In genomic region chr1:42983253-42983652, GRCh38 we compare ENCODE assay signal across 19 cellular contexts. TPM values are rescaled to one million over a fixed set of nuclear protein-coding genes. Genes with fewer than 3 reads are reported as not detected.
DNase-seq lines count a peak whose midpoint lies in the region; ATAC-seq, FAIRE-seq and TF ChIP-seq lines count a peak whose summit lies in the region.
"Had no signal": no experiment of that assay in that cellular context is flagged by ENCODE, and none has a peak within 500 bp of the region (broad histone marks: within the 10 kb centered on the region; RNA-seq: fewer than 3 reads in every experiment).

No MANE protein-coding gene starts in this region.

- DNase-seq in BE2C (peak; percentile 50), HAP-1 (ENCODE audit: low spot score in 2 of 2) (peak; percentile 28 to 58), mesothelial cell of epicardium (ENCODE audit: low spot score in 2 of 2, unreplicated experiment in 2 of 2) (no peak), AML-193 (lab: John Stamatoyannopoulos, UW) (no peak), RCC 7860 (ENCODE audit: low spot score) (no peak), cardiac septum (ENCODE audit: low spot score) (no peak)
- DNase-seq: CD8-positive, alpha-beta memory T cell; COR-L47; DMS 273 treated with DMSO at 0.1 percent for 48 hours; GM23248; HCEC 1CT; IMR-90 had no signal

- H3K9me3 Mint-ChIP-seq in mesothelial cell of epicardium = no peaks in the 10 kb centered on the region
- no peaks in the 10 kb centered on the region for H3K9me3 Mint-ChIP-seq in stimulated activated memory B cell treated with anti-CD40 and anti-IgM and Interleukin-4, amounts not matched to agents 10 μg/mL and 1 μg/mL and 100 μg/mL, for 72 hours
- H3K9me3 Mint-ChIP-seq: CD8-positive, alpha-beta memory T cell had no signal

- H3K27me3 ChIP-seq in BE2C = no peaks in the 10 kb centered on the region
- no peaks in the 10 kb centered on the region for H3K27me3 ChIP-seq in HAP-1 (ENCODE audit: low read depth)
- H3K27me3 ChIP-seq: BLaER1 treated with 17β-estradiol and CSF1 and Interleukin-3, amounts not matched to agents 10 nM and 100 nM had no signal

- ATAC-seq in stimulated activated memory B cell treated with anti-CD40 and anti-IgM and Interleukin-4, amounts not matched to agents 10 μg/mL and 1 μg/mL and 100 μg/mL, for 72 hours = no peak

- no peaks in the 10 kb centered on the region for H3K36me3 ChIP-seq in BE2C
- no peaks in the 10 kb centered on the region for H3K36me3 ChIP-seq in HAP-1 (replicated peaks)
- H3K36me3 ChIP-seq: BLaER1 treated with 17β-estradiol and CSF1 and Interleukin-3, amounts not matched to agents 10 nM and 100 nM had no signal

- H3K4me3 Mint-ChIP-seq in mesothelial cell of epicardium = no peak overlapping the region
- no peak overlapping the region for H3K4me3 Mint-ChIP-seq in stimulated activated memory B cell treated with anti-CD40 and anti-IgM and Interleukin-4, amounts not matched to agents 10 μg/mL and 1 μg/mL and 100 μg/mL, for 72 hours
- H3K4me3 Mint-ChIP-seq: CD8-positive, alpha-beta memory T cell had no signal

- peak overlapping the region; percentile 96 for H3K27ac Mint-ChIP-seq in mesothelial cell of epicardium
- H3K27ac Mint-ChIP-seq in stimulated activated memory B cell treated with anti-CD40 and anti-IgM and Interleukin-4, amounts not matched to agents 10 μg/mL and 1 μg/mL and 100 μg/mL, for 72 hours = peak overlapping the region; percentile 5

- no peak for FAIRE-seq in RCC 7860 (lab: Jason Lieb, UNC)
- FAIRE-seq: A204.1, G401.6, GM12891, GM19239, K562 had no signal

- peaks cover 6% of the 10 kb centered on the region for H3K36me3 Mint-ChIP-seq in mesothelial cell of epicardium
- H3K36me3 Mint-ChIP-seq in stimulated activated memory B cell treated with anti-CD40 and anti-IgM and Interleukin-4, amounts not matched to agents 10 μg/mL and 1 μg/mL and 100 μg/mL, for 72 hours = peaks cover 10% of the 10 kb centered on the region

- H3K4me1 ChIP-seq in BE2C (peaks cover 32% of the 10 kb centered on the region), HAP-1 (peaks cover 35% of the 10 kb centered on the region)

- in situ Hi-C loops in HAP-1 (cut with MboI; ENCODE audit: low sequenced_read_pairs) = no loop called here

- H3K9me3 ChIP-seq in BE2C (no peaks in the 10 kb centered on the region), HAP-1 (no peaks in the 10 kb centered on the region)
- H3K9me3 ChIP-seq: BLaER1 treated with 17β-estradiol and CSF1 and Interleukin-3, amounts not matched to agents 10 nM and 100 nM had no signal

- no peak for TF ChIP-seq CTCF in BE2C (IDR thresholded peaks at IDR 0.05; ENCODE audit: low read depth, low read length)
- no peak for TF ChIP-seq CTCF in mesothelial cell of epicardium (IDR thresholded peaks at IDR 0.05; ENCODE audit: unreplicated experiment)

- intact Hi-C loops in cardiac septum (cut with DNase I) = no loop called here

- H3K4me1 Mint-ChIP-seq in mesothelial cell of epicardium = peaks cover 57% of the 10 kb centered on the region
- peaks cover 23% of the 10 kb centered on the region for H3K4me1 Mint-ChIP-seq in stimulated activated memory B cell treated with anti-CD40 and anti-IgM and Interleukin-4, amounts not matched to agents 10 μg/mL and 1 μg/mL and 100 μg/mL, for 72 hours
- H3K4me1 Mint-ChIP-seq: CD8-positive, alpha-beta memory T cell had no signal

- no peaks in the 10 kb centered on the region for H3K27me3 Mint-ChIP-seq in mesothelial cell of epicardium (ENCODE audit: low read depth)
- H3K27me3 Mint-ChIP-seq in stimulated activated memory B cell treated with anti-CD40 and anti-IgM and Interleukin-4, amounts not matched to agents 10 μg/mL and 1 μg/mL and 100 μg/mL, for 72 hours = no peaks in the 10 kb centered on the region

- H3K4me3 ChIP-seq in BE2C (ENCODE audit: low read depth, low read length) (no peak overlapping the region), HAP-1 (no peak overlapping the region)
- H3K4me3 ChIP-seq: BLaER1 treated with 17β-estradiol and CSF1 and Interleukin-3, amounts not matched to agents 10 nM and 100 nM; GM23248; K562 had no signal

RNA-seq across cellular contexts. Expression of gene SLC2A1, which starts 24.6 kb away (rescaled TPM):
- 40.9 TPM for polyA plus RNA-seq in BE2C (2012; ENCODE audit: insufficient read depth, insufficient read length, low read depth)
- 786 to 841 TPM (median 827 TPM) in 3 replicates for total RNA-seq in mesothelial cell of epicardium
- total RNA-seq in cardiac septum = 31.9 TPM

Comparison
In these comparisons a context has a peak if more than half of its experiments do, and no peak if none do; other contexts are left out.
1. DNase-seq: peak in BE2C (single experiment) and HAP-1 (2 of 2); none in mesothelial cell of epicardium (0 of 2), AML-193 (0 of 2), RCC 7860 (single experiment) and cardiac septum (single experiment).
2. RNA of gene SLC2A1, which starts 24.6 kb away (total RNA-seq): 786 to 841 TPM in mesothelial cell of epicardium; 31.9 TPM in cardiac septum (single experiment); every median in the first group is over 10 times any median in the second.